Comparison of ENCODE assay signal across 27 cellular contexts in genomic region chr12:90106568-90106967, GRCh38.
DNase-seq lines count a peak whose midpoint lies in the region; ATAC-seq, FAIRE-seq and TF ChIP-seq lines count a peak whose summit lies in the region.
"Had no signal": no experiment of that assay in that cellular context is flagged by ENCODE, and none has a peak within 500 bp of the region (broad histone marks: within the 10 kb centered on the region; RNA-seq: fewer than 3 reads in every experiment).

No MANE protein-coding gene starts in this region.

- H3K4me1 ChIP-seq in A549 (peaks cover 18% of the 10 kb centered on the region), RWPE2 (ENCODE audit: insufficient read depth, poor library complexity, severe bottlenecking) (peaks cover 10% of the 10 kb centered on the region), PC-9 (replicated peaks; ENCODE audit: insufficient read depth) (no peaks in the 10 kb centered on the region), left ventricle myocardium inferior (no peaks in the 10 kb centered on the region), kidney (ENCODE audit: control insufficient read depth in 1 of 2, insufficient read depth in 1 of 2, low read depth in 1 of 2, low read length in 2 of 2) (no peaks in the 10 kb centered on the region)

- H3K79me2 ChIP-seq in PC-9 (ENCODE audit: low read depth), result no peaks in the 10 kb centered on the region

- 60% methylated on average over 3 of the region's 3 CpGs for WGBS in A549 (ENCODE audit: missing lambda C conversion rate)

- H3K27me3 ChIP-seq in RWPE2 (ENCODE audit: insufficient read depth, poor library complexity, severe bottlenecking) (no peaks in the 10 kb centered on the region), PC-9 (ENCODE audit: insufficient read depth, low read depth) (no peaks in the 10 kb centered on the region), left ventricle myocardium inferior (ENCODE audit: low read depth) (peaks cover 9% of the 10 kb centered on the region)
- H3K27me3 ChIP-seq: BLaER1 treated with 17β-estradiol and CSF1 and Interleukin-3, amounts not matched to agents 10 nM and 100 nM had no signal

- TF ChIP-seq RAD21 in A549 (conservative IDR thresholded peaks at IDR 0.05 in 1 of 2, IDR thresholded peaks at IDR 0.05 in 1 of 2), result no peak

- no peak overlapping the region for H3K9ac ChIP-seq in kidney (ENCODE audit: low read length in 2 of 2)
- H3K9ac ChIP-seq: BLaER1 treated with 17β-estradiol and CSF1 and Interleukin-3, amounts not matched to agents 10 nM and 100 nM had no signal

- no peak for TF ChIP-seq POLR2A in A549 (IDR thresholded peaks at IDR 0.05; ENCODE audit: low read length)

- H2AFZ ChIP-seq in PC-9, result no peak overlapping the region

- BruUV-seq in PC-9 (replicated peaks; lab: Mats Ljungman, UMichigan), result no TSS peak

- no peaks in the 10 kb centered on the region for H3F3A ChIP-seq in PC-9 (ENCODE audit: insufficient read depth, low read depth)

- TF ChIP-seq CTCF in A549 (IDR thresholded peaks at IDR 0.05) (no peak), RWPE2 (IDR thresholded peaks at IDR 0.05; ENCODE audit: poor library complexity, severe bottlenecking) (no peak), PC-9 (conservative IDR thresholded peaks at IDR 0.05) (no peak), left ventricle myocardium inferior (IDR thresholded peaks at IDR 0.05; ENCODE audit: borderline replicate concordance) (no peak), kidney (IDR thresholded peaks at IDR 0.05; ENCODE audit: borderline replicate concordance, extremely low read depth, insufficient read depth) (no peak)

- intact Hi-C loops in PC-9 (cut with micrococcal nuclease; ENCODE audit: unreplicated experiment), result no loop called here
- intact Hi-C loops in left ventricle myocardium inferior (cut with micrococcal nuclease), result loop anchor here (10.0 kb wide), 1 partner anchor 562 kb away; no protein-coding TSS in a partner anchor
- intact Hi-C loops in kidney (cut with DNase I), result loop anchor here (10.0 kb wide), 1 partner anchor 562 kb away; no protein-coding TSS in a partner anchor

- H3K4me2 ChIP-seq in A549 (peak overlapping the region; percentile 20; the same call in 1 of the 3 replicates), PC-9 (no peak overlapping the region)
- H3K4me2 ChIP-seq: BLaER1 treated with 17β-estradiol and CSF1 and Interleukin-3, amounts not matched to agents 10 nM and 100 nM had no signal

- POLR2A ChIA-PET in A549 (lab: Yijun Ruan, JAX), result no interaction called here
- POLR2A ChIA-PET in PC-9 (lab: Charles Lee; ENCODE audit: unreplicated experiment), result no interaction called here

- peak; percentile 47 to 58; a peak in 2 of 6 replicates for ATAC-seq in A549
- peak; percentile 90 for ATAC-seq in RWPE2 (ENCODE audit: low read depth)
- ATAC-seq in GM21786 (IDR thresholded peaks at IDR 0.05; ENCODE audit: unreplicated experiment), result no peak

- TF ChIP-seq EP300 in A549 (IDR thresholded peaks at IDR 0.05), result no peak

- no peak for FAIRE-seq in A549 (lab: Jason Lieb, UNC)
- FAIRE-seq in kidney (lab: Jason Lieb, UNC), result no peak
- FAIRE-seq: GM12892, H54 had no signal

- H4K20me1 ChIP-seq in PC-9 (ENCODE audit: insufficient read depth), result no peaks in the 10 kb centered on the region
- H4K20me1 ChIP-seq: BLaER1 treated with 17β-estradiol and CSF1 and Interleukin-3, amounts not matched to agents 10 nM and 100 nM had no signal

- no peak overlapping the region for H3K4me3 ChIP-seq in A549
- H3K4me3 ChIP-seq in RWPE2 (ENCODE audit: severe bottlenecking), result no peak overlapping the region
- no peak overlapping the region for H3K4me3 ChIP-seq in PC-9
- H3K4me3 ChIP-seq in left ventricle myocardium inferior, result no peak overlapping the region
- H3K4me3 ChIP-seq in kidney (ENCODE audit: low read length in 2 of 2), result no peak overlapping the region
- H3K4me3 ChIP-seq: BLaER1 treated with 17β-estradiol and CSF1 and Interleukin-3, amounts not matched to agents 10 nM and 100 nM; SK-N-MC had no signal

- CTCF ChIA-PET in A549 (lab: Yijun Ruan, JAX) (interaction anchor here (1.1 kb wide), 1 partner anchor 78 kb away, joined by 3 read pairs; no protein-coding TSS in a partner anchor), PC-9 (lab: Charles Lee) (no interaction called here)

- no peaks in the 10 kb centered on the region for H3K36me3 ChIP-seq in RWPE2 (ENCODE audit: low read depth)
- no peaks in the 10 kb centered on the region for H3K36me3 ChIP-seq in PC-9 (ENCODE audit: low read depth)
- H3K36me3 ChIP-seq in left ventricle myocardium inferior, result no peaks in the 10 kb centered on the region
- no peaks in the 10 kb centered on the region for H3K36me3 ChIP-seq in kidney (ENCODE audit: control insufficient read depth in 1 of 2, insufficient read depth in 2 of 2, low read length in 2 of 2)
- H3K36me3 ChIP-seq: BLaER1 treated with 17β-estradiol and CSF1 and Interleukin-3, amounts not matched to agents 10 nM and 100 nM had no signal

- H3K9me3 ChIP-seq in A549 (no peaks in the 10 kb centered on the region), RWPE2 (ENCODE audit: severe bottlenecking) (no peaks in the 10 kb centered on the region), PC-9 (ENCODE audit: insufficient read depth, low read depth) (no peaks in the 10 kb centered on the region), left ventricle myocardium inferior (replicated peaks) (no peaks in the 10 kb centered on the region), kidney (ENCODE audit: control insufficient read depth in 1 of 2, low read length in 2 of 2) (no peaks in the 10 kb centered on the region)
- H3K9me3 ChIP-seq: BLaER1 treated with 17β-estradiol and CSF1 and Interleukin-3, amounts not matched to agents 10 nM and 100 nM had no signal

- DNase-seq in A549 (ENCODE audit: low read depth in 1 of 2, low spot score in 1 of 2) (no peak), LHCN-M2 (ENCODE audit: low read depth) (peak; percentile 47), RWPE2 (ENCODE audit: low spot score) (no peak), glomerular visceral epithelial cell (ENCODE audit: extremely low spot score) (peak; percentile 6), PC-9 (no peak), left ventricle myocardium inferior (no peak), kidney (no peak)
- DNase-seq: CD4-positive, alpha-beta memory T cell; COR-L47; DMS79; EL; GF-D8; NCI-H1092 treated with DMSO at 0.1 percent for 48 hours; NCI-H1436 treated with DMSO at 0.1 percent for 48 hours; NCI-H187 treated with DMSO at 0.1 percent for 48 hours; NCI-H2107; NCI-H446; NCI-H526; NCI-H82; NK-92 treated with Interleukin-12 subunit alpha and Interleukin-12 subunit beta, amount 100 ng/mL, for 24 hours; SIG-M5 had no signal

- H3K27ac ChIP-seq in A549, result no peak overlapping the region
- H3K27ac ChIP-seq in RWPE2 (ENCODE audit: poor library complexity, severe bottlenecking), result peak overlapping the region; percentile 41
- no peak overlapping the region for H3K27ac ChIP-seq in PC-9
- H3K27ac ChIP-seq in left ventricle myocardium inferior (replicated peaks), result no peak overlapping the region
- no peak overlapping the region for H3K27ac ChIP-seq in kidney (ENCODE audit: low read depth in 2 of 2, low read length in 2 of 2)
- H3K27ac ChIP-seq: BLaER1 treated with 17β-estradiol and CSF1 and Interleukin-3, amounts not matched to agents 10 nM and 100 nM; HL-60; SK-N-MC had no signal

- no peaks in the 10 kb centered on the region for H3K9me2 ChIP-seq in PC-9 (ENCODE audit: insufficient read depth)

TF ChIP-seq in A549, 52 proteins besides CTCF, POLR2A, EP300 and RAD21:
- peak; percentile 36; the same call in 1 of the 2 replicates for TF ChIP-seq JUNB (IDR thresholded peaks at IDR 0.05)
- no peak for TF ChIP-seq ELK1 (IDR thresholded peaks at IDR 0.05; ENCODE audit: low read depth, low read length)
- TF ChIP-seq CBX2 (IDR thresholded peaks at IDR 0.05; ENCODE audit: borderline replicate concordance, low read depth), result no peak
- no peak for TF ChIP-seq HMGXB4 (CRISPR knock-in tag; IDR thresholded peaks at IDR 0.05; ENCODE audit: borderline replicate concordance)

Comparison
In these comparisons a context has a peak if more than half of its experiments do, and no peak if none do; other contexts are left out.
1. DNase-seq: peak in LHCN-M2 (single experiment) and glomerular visceral epithelial cell (single experiment); none in A549 (0 of 2), RWPE2 (single experiment), PC-9 (0 of 2), left ventricle myocardium inferior (single experiment) and kidney (single experiment).